ENCODE assay signal across 16 cellular contexts in genomic region chr7:93574269-93574645, GRCh38. TPM values are rescaled to one million over a fixed set of nuclear protein-coding genes. Genes with fewer than 3 reads are reported as not detected.
A peak's percentile ranks its signal among the peaks of the same experiment; 100 is the strongest.
DNase-seq lines count a peak whose midpoint lies in the region; ATAC-seq, FAIRE-seq and TF ChIP-seq lines count a peak whose summit lies in the region.
"Had no signal": no experiment of that assay in that cellular context is flagged by ENCODE, and none has a peak within 500 bp of the region (broad histone marks: within the 10 kb centered on the region; RNA-seq: fewer than 3 reads in every experiment).

No MANE protein-coding gene starts in this region.

- H3K79me2 ChIP-seq in endothelial cell of umbilical vein (ENCODE audit: control insufficient read depth, insufficient read depth, low read length): no peaks in the 10 kb centered on the region
- no peaks in the 10 kb centered on the region for H3K79me2 ChIP-seq in neural progenitor cell (ENCODE audit: low read depth)

- no peak for TF ChIP-seq POLR2A in A549 (IDR thresholded peaks at IDR 0.05; ENCODE audit: low read length)
- no peak for TF ChIP-seq POLR2A in endothelial cell of umbilical vein (IDR thresholded peaks at IDR 0.05; ENCODE audit: low read depth, low read length)
- no peak for TF ChIP-seq POLR2A in H54 (IDR thresholded peaks at IDR 0.05; ENCODE audit: low read depth, low read length)

- H2AFZ ChIP-seq in endothelial cell of umbilical vein (ENCODE audit: low read depth, low read length): no peak overlapping the region
- peak overlapping the region; percentile 88 for H2AFZ ChIP-seq in neural progenitor cell (replicated peaks)

- no peaks in the 10 kb centered on the region for H4K20me1 ChIP-seq in endothelial cell of umbilical vein (replicated peaks; ENCODE audit: control insufficient read depth, extremely low read depth, insufficient read depth, low read length)
- H4K20me1 ChIP-seq in neural progenitor cell (ENCODE audit: low read depth): no peaks in the 10 kb centered on the region

- H3K36me3 ChIP-seq in HUES48 (ENCODE audit: control insufficient read depth, insufficient read depth, low read length) (no peaks in the 10 kb centered on the region), endothelial cell of umbilical vein (ENCODE audit: control insufficient read depth in 2 of 2, extremely low read depth in 1 of 2, insufficient read depth in 2 of 2, low read length in 2 of 2) (no peaks in the 10 kb centered on the region), neural progenitor cell (no peaks in the 10 kb centered on the region)
- H3K36me3 ChIP-seq: esophagus muscularis mucosa had no signal

- DNase-seq in A549 (ENCODE audit: low read depth in 1 of 2, low spot score in 1 of 2) (no peak), endothelial cell of umbilical vein (ENCODE audit: low read depth, low spot score) (no peak), neural progenitor cell (ENCODE audit: low spot score) (peak; percentile 51), OCI-M1 (lab: John Stamatoyannopoulos, UW) (no peak), H54 (ENCODE audit: insufficient read length, low spot score) (no peak)
- DNase-seq in CD4-positive, alpha-beta T cell: no peak
- DNase-seq: activated CD4-positive, alpha-beta T cell treated with anti-CD3 and anti-CD28 coated beads, Interleukin-2, amount 10 ng/mL, durations not matched to agents 24 days and 14 days; activated effector memory CD4-positive, alpha-beta T cell treated with anti-CD3 and anti-CD28 coated beads, Interleukin-2, amount 50 U/mL, for 16 hours; AML-193; small intestine had no signal

- peaks cover 14% of the 10 kb centered on the region for H3K4me1 Mint-ChIP-seq in neural progenitor cell
- H3K4me1 Mint-ChIP-seq in CD4-positive, alpha-beta T cell (ENCODE audit: low read depth): no peaks in the 10 kb centered on the region
- H3K4me1 Mint-ChIP-seq: activated CD4-positive, alpha-beta T cell treated with anti-CD3 and anti-CD28 coated beads, Interleukin-2, amount 10 ng/mL, durations not matched to agents 24 days and 14 days had no signal

- H3K9me3 ChIP-seq in A549: no peaks in the 10 kb centered on the region
- H3K9me3 ChIP-seq in HUES48 (ENCODE audit: control insufficient read depth, insufficient read depth, low read length): no peaks in the 10 kb centered on the region
- no peaks in the 10 kb centered on the region for H3K9me3 ChIP-seq in endothelial cell of umbilical vein (replicated peaks; ENCODE audit: control insufficient read depth, insufficient read depth, low read length)
- no peaks in the 10 kb centered on the region for H3K9me3 ChIP-seq in neural progenitor cell (ENCODE audit: low read depth)
- H3K9me3 ChIP-seq in CD4-positive, alpha-beta T cell (ENCODE audit: control insufficient read depth, low read length): no peaks in the 10 kb centered on the region
- H3K9me3 ChIP-seq: esophagus muscularis mucosa had no signal

- intact Hi-C loops in endothelial cell of umbilical vein (cut with micrococcal nuclease): no loop called here
- intact Hi-C loops in CD4-positive, alpha-beta T cell (cut with DNase I, micrococcal nuclease): no loop called here

- TF ChIP-seq EP300 in A549 (IDR thresholded peaks at IDR 0.05): no peak

- ATAC-seq in A549 (no peak), HG02981 (IDR thresholded peaks at IDR 0.05; ENCODE audit: unreplicated experiment) (no peak)
- no peak for ATAC-seq in CD4-positive, alpha-beta T cell (ENCODE audit: poor library complexity)

- H3K9me1 ChIP-seq in endothelial cell of umbilical vein (replicated peaks; ENCODE audit: control insufficient read depth, extremely low read depth, insufficient read depth, low read length): no peaks in the 10 kb centered on the region

- 42% methylated on average over 12 of the region's 19 CpGs for WGBS in A549 (ENCODE audit: missing lambda C conversion rate)

- no peaks in the 10 kb centered on the region for H3K9me3 Mint-ChIP-seq in neural progenitor cell
- H3K9me3 Mint-ChIP-seq in CD4-positive, alpha-beta T cell: no peaks in the 10 kb centered on the region
- H3K9me3 Mint-ChIP-seq: activated CD4-positive, alpha-beta T cell treated with anti-CD3 and anti-CD28 coated beads, Interleukin-2, amount 10 ng/mL, durations not matched to agents 24 days and 14 days; T-helper 1 cell treated with Interleukin-12 subunit alpha and Interleukin-12 subunit beta and Interleukin-4 antibody, amounts not matched to agents 30 μg/mL and 1 μg/mL, for 36 hours had no signal

- dilution Hi-C loops in endothelial cell of umbilical vein (cut with MboI; ENCODE audit: extremely low pct_ligation_motif_present, low sequenced_read_pairs): no loop called here

- H3K36me3 Mint-ChIP-seq in neural progenitor cell: no peaks in the 10 kb centered on the region
- H3K36me3 Mint-ChIP-seq in CD4-positive, alpha-beta T cell (ENCODE audit: low read depth): no peaks in the 10 kb centered on the region

- H3K4me3 ChIP-seq in A549: peak overlapping the region; percentile 47
- peak overlapping the region; percentile 77 for H3K4me3 ChIP-seq in HUES48 (ENCODE audit: low read depth, low read length)
- H3K4me3 ChIP-seq in endothelial cell of umbilical vein (replicated peaks in 1 of 3; ENCODE audit: insufficient read depth in 1 of 3, low read depth in 1 of 3, low read length in 3 of 3): no peak overlapping the region
- H3K4me3 ChIP-seq in neural progenitor cell: peak overlapping the region; percentile 56

- H3K4me3 Mint-ChIP-seq in neural progenitor cell: peak overlapping the region; percentile 93
- no peak overlapping the region for H3K4me3 Mint-ChIP-seq in CD4-positive, alpha-beta T cell
- H3K4me3 Mint-ChIP-seq: activated CD4-positive, alpha-beta T cell treated with anti-CD3 and anti-CD28 coated beads, Interleukin-2, amount 10 ng/mL, durations not matched to agents 24 days and 14 days; T-helper 1 cell treated with Interleukin-12 subunit alpha and Interleukin-12 subunit beta and Interleukin-4 antibody, amounts not matched to agents 30 μg/mL and 1 μg/mL, for 36 hours had no signal

- TF ChIP-seq CTCF in A549 (IDR thresholded peaks at IDR 0.05) (no peak), endothelial cell of umbilical vein (IDR thresholded peaks at IDR 0.05; ENCODE audit: extremely low read depth in 1 of 2, insufficient read depth in 1 of 2, low read depth in 1 of 2, low read length in 2 of 2) (no peak), neural progenitor cell (IDR thresholded peaks at IDR 0.05) (no peak)
- no peak for TF ChIP-seq CTCF in CD4-positive, alpha-beta T cell (IDR thresholded peaks at IDR 0.05)

- FAIRE-seq in A549 (lab: Jason Lieb, UNC) (no peak), endothelial cell of umbilical vein (lab: Jason Lieb, UNC) (no peak), H54 (lab: Jason Lieb, UNC) (no peak)
- FAIRE-seq: small intestine had no signal

- H3K27me3 ChIP-seq in HUES48 (ENCODE audit: control insufficient read depth, insufficient read depth, low read length) (peaks cover 65% of the 10 kb centered on the region), endothelial cell of umbilical vein (ENCODE audit: control insufficient read depth in 2 of 2, insufficient read depth in 2 of 2, low read length in 2 of 2) (peaks cover 26 to 55% of the 10 kb centered on the region in 2 experiments), neural progenitor cell (peaks cover 89% of the 10 kb centered on the region)
- peaks cover 21% of the 10 kb centered on the region for H3K27me3 ChIP-seq in CD4-positive, alpha-beta T cell (ENCODE audit: control insufficient read depth, insufficient read depth, low read length)

- CTCF ChIA-PET in A549 (lab: Yijun Ruan, JAX) (no interaction called here), endothelial cell of umbilical vein (lab: Charles Lee) (no interaction called here)
- CTCF ChIA-PET in CD4-positive, alpha-beta T cell (lab: Charles Lee): no interaction called here

- H3K9ac ChIP-seq in HUES48 (ENCODE audit: low read depth, low read length): no peak overlapping the region
- no peak overlapping the region for H3K9ac ChIP-seq in endothelial cell of umbilical vein (replicated peaks; ENCODE audit: extremely low read depth, insufficient read depth, low read length)
- no peak overlapping the region for H3K9ac ChIP-seq in neural progenitor cell
- H3K9ac ChIP-seq: KMS-11 had no signal

- no TSS peak for BruUV-seq in endothelial cell of umbilical vein (replicated peaks; lab: Mats Ljungman, UMichigan)

- POLR2A ChIA-PET in A549 (lab: Yijun Ruan, JAX) (no interaction called here), endothelial cell of umbilical vein (lab: Charles Lee) (no interaction called here)
- POLR2A ChIA-PET in CD4-positive, alpha-beta T cell (lab: Charles Lee): no interaction called here

- H3K27ac ChIP-seq in A549 (no peak overlapping the region), HUES48 (ENCODE audit: low read depth, low read length) (no peak overlapping the region), endothelial cell of umbilical vein (ENCODE audit: insufficient read depth, low read depth, low read length) (no peak overlapping the region), neural progenitor cell (no peak overlapping the region)
- H3K27ac ChIP-seq in CD4-positive, alpha-beta T cell (ENCODE audit: low read depth, low read length): no peak overlapping the region
- H3K27ac ChIP-seq: esophagus muscularis mucosa, KMS-11 had no signal

- H3K4me1 ChIP-seq in A549 (peaks cover 17% of the 10 kb centered on the region), HUES48 (ENCODE audit: control insufficient read depth, insufficient read depth, low read length) (peaks cover 6% of the 10 kb centered on the region; the same call in 1 of the 2 replicates), endothelial cell of umbilical vein (ENCODE audit: control insufficient read depth, extremely low read depth, insufficient read depth, low read length) (no peaks in the 10 kb centered on the region), neural progenitor cell (no peaks in the 10 kb centered on the region)

- peaks cover 36% of the 10 kb centered on the region for H3K27me3 Mint-ChIP-seq in neural progenitor cell (ENCODE audit: insufficient read depth, low read depth)
- peaks cover 53% of the 10 kb centered on the region for H3K27me3 Mint-ChIP-seq in CD4-positive, alpha-beta T cell

- H3K27ac Mint-ChIP-seq in neural progenitor cell: no peak overlapping the region
- H3K27ac Mint-ChIP-seq in CD4-positive, alpha-beta T cell: no peak overlapping the region
- H3K27ac Mint-ChIP-seq: activated CD4-positive, alpha-beta T cell treated with anti-CD3 and anti-CD28 coated beads, Interleukin-2, amount 10 ng/mL, durations not matched to agents 24 days and 14 days; T-helper 1 cell treated with Interleukin-12 subunit alpha and Interleukin-12 subunit beta and Interleukin-4 antibody, amounts not matched to agents 30 μg/mL and 1 μg/mL, for 36 hours had no signal

- H3K4me2 ChIP-seq in A549 (peak overlapping the region; percentile 84), endothelial cell of umbilical vein (ENCODE audit: insufficient read depth, low read length) (no peak overlapping the region), neural progenitor cell (peak overlapping the region; percentile 81)
- H3K4me2 ChIP-seq: KMS-11 had no signal

- H3F3A ChIP-seq in neural progenitor cell (ENCODE audit: low read depth): no peaks in the 10 kb centered on the region

- TF ChIP-seq RAD21 in A549 (conservative IDR thresholded peaks at IDR 0.05 in 1 of 2, IDR thresholded peaks at IDR 0.05 in 1 of 2): no peak

RNA-seq across cellular contexts. Expression of gene CALCR, which starts 0.3 kb away (rescaled TPM):
- 0.06 and 0.07 TPM in 2 replicates for polyA plus RNA-seq in A549 (2011; rRNA removed)
- polyA plus RNA-seq in A549 (2012; cell fraction: cytosol; rRNA removed): not detected in 2 replicates
- polyA plus RNA-seq in A549 (2012; cell fraction: nucleus; rRNA removed): not detected in 2 replicates
- polyA plus RNA-seq in A549 (2017; fragmentation: RNase III; extraction: RNeasy Plus Mini Kit Qiagen cat#74134 plus additional on column Dnase treatment): 0.03 TPM in 1 of 3 replicates, not detected in the others
- polyA minus RNA-seq in A549 (2011; rRNA and poly(A)+ RNA removed): not detected in 2 replicates
- total RNA-seq in endothelial cell of umbilical vein: not detected in 2 replicates
- not detected in 2 replicates for polyA plus RNA-seq in endothelial cell of umbilical vein
- not detected in 2 replicates for polyA plus RNA-seq in endothelial cell of umbilical vein (2011; cell fraction: cytosol; rRNA removed)
- not detected in 2 replicates for polyA plus RNA-seq in endothelial cell of umbilical vein (2011; cell fraction: nucleus; rRNA removed)
- polyA plus RNA-seq in endothelial cell of umbilical vein (2012): not detected in 2 replicates
- polyA minus RNA-seq in endothelial cell of umbilical vein: not detected in 2 replicates
- not detected for polyA minus RNA-seq in endothelial cell of umbilical vein (2011; cell fraction: cytosol; rRNA and poly(A)+ RNA removed)
- polyA minus RNA-seq in endothelial cell of umbilical vein (2011; cell fraction: nucleus; rRNA and poly(A)+ RNA removed): not detected in 2 replicates
- total RNA-seq in neural progenitor cell (ENCODE audit: low replicate concordance): 0.22 TPM in 1 of 2 replicates, not detected in the other
- total RNA-seq in CD4-positive, alpha-beta T cell: not detected
- total RNA-seq: activated CD4-positive, alpha-beta T cell treated with anti-CD3 and anti-CD28 coated beads, Interleukin-2, amount 10 ng/mL, durations not matched to agents 24 days and 14 days; G401 had no signal
- polyA plus RNA-seq: small intestine had no signal

Comparison
In these comparisons a context has a peak if more than half of its experiments do, and no peak if none do; other contexts are left out.
1. H3K4me3 ChIP-seq: peak in A549 (single experiment), HUES48 (single experiment) and neural progenitor cell (single experiment); none in endothelial cell of umbilical vein (0 of 3).